12 cellular contexts compared by ENCODE assay signal in the genomic region with DNA sequence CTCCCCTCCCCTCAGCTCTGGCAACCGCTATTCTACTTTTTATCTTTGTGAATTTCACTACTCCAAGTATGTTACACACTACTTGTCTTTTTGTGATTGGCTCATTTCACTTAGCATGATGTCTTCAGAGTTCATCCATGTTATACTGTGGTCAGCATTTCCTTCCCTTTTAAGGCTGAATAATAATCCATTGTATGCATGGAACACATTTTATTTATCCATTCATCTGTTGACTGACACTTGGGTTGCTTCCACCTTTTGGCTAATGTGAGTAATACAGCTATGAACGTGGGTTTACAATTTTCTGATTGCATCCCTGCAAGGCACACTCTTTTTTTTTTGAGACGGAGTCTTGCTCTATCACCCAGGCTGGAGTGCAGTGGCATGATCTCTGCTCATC. TPM values are rescaled to one million over a fixed set of nuclear protein-coding genes. Genes with fewer than 3 reads are reported as not detected.
DNase-seq lines count a peak whose midpoint lies in the region; ATAC-seq and TF ChIP-seq lines count a peak whose summit lies in the region.
"Had no signal": no experiment of that assay in that cellular context is flagged by ENCODE, and none has a peak within 500 bp of the region (broad histone marks: within the 10 kb centered on the region; RNA-seq: fewer than 3 reads in every experiment).

No MANE protein-coding gene starts in this region.

- POLR2A ChIA-PET in HCT116 (lab: Charles Lee) = interaction anchor here (2.0 kb wide), 1 partner anchor 51 kb away, joined by 12 read pairs; no protein-coding TSS in a partner anchor

- H3K4me1 ChIP-seq in HCT116 (ENCODE audit: control insufficient read depth in 1 of 2, insufficient read depth in 2 of 2, low read length in 2 of 2) = peaks cover 19 to 50% of the 10 kb centered on the region in 2 experiments

- TF ChIP-seq CTCF in HCT116 (IDR thresholded peaks at IDR 0.05 in 2 of 3, conservative IDR thresholded peaks at IDR 0.05 in 1 of 3; ENCODE audit: borderline replicate concordance in 1 of 3, insufficient read depth in 1 of 3, low read depth in 2 of 3, low read length in 2 of 3) (0 out of 6 replicates have a peak, but pooled peaks of 2 of the 3 experiments have one; percentile 10 to 18), VCaP (conservative IDR thresholded peaks at IDR 0.05) (peak; percentile 41)

- no peaks in the 10 kb centered on the region for H3K9me3 ChIP-seq in HCT116 (ENCODE audit: control insufficient read depth in 1 of 2, insufficient read depth in 1 of 2, low read depth in 1 of 2, low read length in 2 of 2)

- no peak for ATAC-seq in HCT116
- no peak for ATAC-seq in GM19035 (IDR thresholded peaks at IDR 0.05; ENCODE audit: unreplicated experiment)
- ATAC-seq in GM19452 (IDR thresholded peaks at IDR 0.05; ENCODE audit: unreplicated experiment) = no peak
- ATAC-seq in GM21529 (IDR thresholded peaks at IDR 0.05; ENCODE audit: unreplicated experiment) = no peak
- ATAC-seq in GM21447 (IDR thresholded peaks at IDR 0.05; ENCODE audit: unreplicated experiment) = no peak

- no peaks in the 10 kb centered on the region for H3K27me3 ChIP-seq in HCT116 (ENCODE audit: insufficient read depth, low read length)

- intact Hi-C loops in HCT116 (cut with micrococcal nuclease) = loop anchor here (5.0 kb wide), 3 partner anchors 67 to 122 kb away; no protein-coding TSS in a partner anchor

- H3K9me2 ChIP-seq in HCT116 (ENCODE audit: insufficient read depth) = no peaks in the 10 kb centered on the region

- no peaks in the 10 kb centered on the region for H4K20me1 ChIP-seq in HCT116 (ENCODE audit: insufficient read depth)

- DNase-seq in CD1c-positive myeloid dendritic cell (ENCODE audit: extremely low spot score) = peak; percentile 19
- peak; percentile 29 for DNase-seq in HCT116 (ENCODE audit: low read depth, low spot score)
- peak; percentile 29 for DNase-seq in inferior parietal cortex (ENCODE audit: extremely low spot score)
- DNase-seq: activated gamma-delta T cell treated with Interleukin-2 at 50 U/mL for 16 hours, EL, kidney, T-helper 9 cell had no signal

- H3K4me2 ChIP-seq in HCT116 (ENCODE audit: low read length) = 0 out of 2 replicates have a peak overlapping the region, but pooled peaks have one; percentile 12

- TF ChIP-seq RAD21 in HCT116 (IDR thresholded peaks at IDR 0.05; ENCODE audit: low read depth) = peak; percentile 39; the same call in 1 of the 2 replicates

- CTCF ChIA-PET in HCT116 (lab: Charles Lee) = interaction anchor here (1.2 to 1.3 kb wide), 3 partner anchors 52 to 73 kb away, joined by 3 read pairs; no protein-coding TSS in a partner anchor

- no peak for TF ChIP-seq POLR2A in HCT116 (IDR thresholded peaks at IDR 0.05; ENCODE audit: borderline replicate concordance, extremely low read depth, insufficient read depth, insufficient read length)

- BruUV-seq in HCT116 (replicated peaks; lab: Mats Ljungman, UMichigan) = no TSS peak

- H3K36me3 ChIP-seq in HCT116 (ENCODE audit: control insufficient read depth in 1 of 2, insufficient read depth in 2 of 2, low read length in 2 of 2) = no peaks in the 10 kb centered on the region

- H3K27ac ChIP-seq in HCT116 (ENCODE audit: low read depth, low read length) (no peak overlapping the region), VCaP (no peak overlapping the region)

- H3K9ac ChIP-seq in HCT116 (ENCODE audit: low read length) = no peak overlapping the region

- H3K4me3 ChIP-seq in HCT116 (replicated peaks in 1 of 2; ENCODE audit: low read depth in 1 of 2, low read length in 2 of 2) = no peak overlapping the region

- H3K79me2 ChIP-seq in HCT116 (ENCODE audit: insufficient read depth, low read length) = no peaks in the 10 kb centered on the region

- no peak overlapping the region for H2AFZ ChIP-seq in HCT116 (ENCODE audit: low read depth, low read length, poor library complexity, severe bottlenecking)

- RAD21 ChIA-PET in HCT116 (lab: Charles Lee; ENCODE audit: low non-redundant PET in 1 of 2, low total read pairs in 2 of 2, uncharacterized antibody in 2 of 2, unreplicated experiment in 2 of 2) = no interaction called here

TF ChIP-seq in HCT116, 20 proteins besides CTCF, POLR2A, EP300 and RAD21:
- TF ChIP-seq YY1 (IDR thresholded peaks at IDR 0.05; ENCODE audit: extremely low read depth, insufficient replicate concordance, low read depth, low read length) (no peak), ZNF274 (IDR thresholded peaks at IDR 0.05; ENCODE audit: low read depth, low read length) (no peak)
TF ChIP-seq in HCT116: peak in this region for 0.

RNA-seq across cellular contexts. Expression of gene FUT8, which starts 53.0 kb away (rescaled TPM):
- total RNA-seq in HCT116 (2021; ENCODE audit: unreplicated experiment) = 42.3 TPM
- 19.2 and 21.9 TPM in 2 replicates for polyA plus RNA-seq in HCT116 (2012)
